8 cellular contexts compared by ENCODE assay signal in genomic region chr3:133475245-133476010, GRCh38.
A peak's percentile ranks its signal among the peaks of the same experiment; 100 is the strongest.
DNase-seq lines count a peak whose midpoint lies in the region; ATAC-seq and FAIRE-seq lines count a peak whose summit lies in the region.

No MANE protein-coding gene starts in this region.

- H3K4me3 Mint-ChIP-seq in activated CD4-positive, alpha-beta T cell treated with anti-CD3 and anti-CD28 coated beads, Interleukin-2, amount 10 ng/mL, durations not matched to agents 7 days and 5 days = no peak overlapping the region

- no peaks in the 10 kb centered on the region for H3K9me3 ChIP-seq in mucosa of rectum (ENCODE audit: control insufficient read depth in 2 of 2, low read length in 2 of 2)

- H3K36me3 ChIP-seq in mucosa of rectum (ENCODE audit: control insufficient read depth in 2 of 2, insufficient read depth in 2 of 2, low read length in 2 of 2) = no peaks in the 10 kb centered on the region

- H3K27ac Mint-ChIP-seq in activated CD4-positive, alpha-beta T cell treated with anti-CD3 and anti-CD28 coated beads, Interleukin-2, amount 10 ng/mL, durations not matched to agents 7 days and 5 days = peak overlapping the region; percentile 83

- H3K9me3 Mint-ChIP-seq in activated CD4-positive, alpha-beta T cell treated with anti-CD3 and anti-CD28 coated beads, Interleukin-2, amount 10 ng/mL, durations not matched to agents 7 days and 5 days = no peaks in the 10 kb centered on the region

- H3K27ac ChIP-seq in mucosa of rectum (ENCODE audit: low read depth in 2 of 2, low read length in 2 of 2) = peak overlapping the region; percentile 73 to 79

- ATAC-seq in HG02678 (IDR thresholded peaks at IDR 0.05; ENCODE audit: unreplicated experiment) = peak; percentile 79

- peaks cover 57% of the 10 kb centered on the region for H3K4me1 Mint-ChIP-seq in activated CD4-positive, alpha-beta T cell treated with anti-CD3 and anti-CD28 coated beads, Interleukin-2, amount 10 ng/mL, durations not matched to agents 7 days and 5 days

- peak; percentile 58 for DNase-seq in activated CD4-positive, alpha-beta T cell treated with anti-CD3 and anti-CD28 coated beads, Interleukin-2, amount 10 ng/mL, durations not matched to agents 7 days and 5 days
- DNase-seq in activated CD4-positive, alpha-beta T cell treated with anti-CD3 and anti-CD28 coated beads for 1 hour = no peak
- DNase-seq in NCI-H524 treated with DMSO at 0.1 percent for 48 hours (lab: John Stamatoyannopoulos, UW) = peak; percentile 99
- DNase-seq in frontal cortex (ENCODE audit: low spot score in 2 of 2) = no peak
- DNase-seq in NCI-H2227 (lab: John Stamatoyannopoulos, UW; ENCODE audit: unreplicated experiment) = no peak
- no peak for DNase-seq in inferior parietal cortex (ENCODE audit: extremely low spot score)

- H3K9ac ChIP-seq in mucosa of rectum (ENCODE audit: low read depth in 1 of 2, low read length in 2 of 2) = no peak overlapping the region

- H3K27me3 Mint-ChIP-seq in activated CD4-positive, alpha-beta T cell treated with anti-CD3 and anti-CD28 coated beads, Interleukin-2, amount 10 ng/mL, durations not matched to agents 7 days and 5 days = no peaks in the 10 kb centered on the region

- H3K4me1 ChIP-seq in mucosa of rectum (ENCODE audit: control insufficient read depth in 2 of 2, insufficient read depth in 2 of 2, low read length in 2 of 2) = peaks cover 15 to 20% of the 10 kb centered on the region in 2 donors

- FAIRE-seq in frontal cortex (lab: Jason Lieb, UNC) = no peak

- POLR2A ChIA-PET in activated CD4-positive, alpha-beta T cell treated with anti-CD3 and anti-CD28 coated beads, Interleukin-2, amount 10 ng/mL, durations not matched to agents 7 days and 5 days (lab: Charles Lee) = interaction anchor here (0.6 kb wide), 1 partner anchor 11 kb away, joined by 3 read pairs; no protein-coding TSS in a partner anchor

- no peaks in the 10 kb centered on the region for H3K36me3 Mint-ChIP-seq in activated CD4-positive, alpha-beta T cell treated with anti-CD3 and anti-CD28 coated beads, Interleukin-2, amount 10 ng/mL, durations not matched to agents 7 days and 5 days (ENCODE audit: low read depth)

- no peaks in the 10 kb centered on the region for H3K27me3 ChIP-seq in mucosa of rectum (ENCODE audit: control insufficient read depth in 2 of 2, insufficient read depth in 2 of 2, low read length in 2 of 2)

- CTCF ChIA-PET in activated CD4-positive, alpha-beta T cell treated with anti-CD3 and anti-CD28 coated beads, Interleukin-2, amount 10 ng/mL, durations not matched to agents 7 days and 5 days (lab: Charles Lee) = interaction anchor here (0.6 to 2.8 kb wide), 4 partner anchors 13 to 267 kb away, joined by 3 to 10 read pairs (median 6); no protein-coding TSS in a partner anchor

- no peak overlapping the region for H3K4me3 ChIP-seq in mucosa of rectum (ENCODE audit: low read length in 2 of 2)

Comparison
In these comparisons a context has a peak if more than half of its experiments do, and no peak if none do; other contexts are left out.
1. DNase-seq: peak in activated CD4-positive, alpha-beta T cell treated with anti-CD3 and anti-CD28 coated beads, Interleukin-2, amount 10 ng/mL, durations not matched to agents 7 days and 5 days (single experiment) and NCI-H524 treated with DMSO at 0.1 percent for 48 hours (single experiment); none in activated CD4-positive, alpha-beta T cell treated with anti-CD3 and anti-CD28 coated beads for 1 hour (single experiment), frontal cortex (0 of 2), NCI-H2227 (single experiment) and inferior parietal cortex (single experiment).